ENCODE assay signal across 8 cellular contexts in genomic region chr7:139731802-139732470, GRCh38. TPM values are rescaled to one million over a fixed set of nuclear protein-coding genes. Genes with fewer than 3 reads are reported as not detected.
DNase-seq lines count a peak whose midpoint lies in the region; ATAC-seq and TF ChIP-seq lines count a peak whose summit lies in the region.

No MANE protein-coding gene starts in this region.

- no peak for TF ChIP-seq POLR2A in ovary (IDR thresholded peaks at IDR 0.05)

- no peak for TF ChIP-seq CTCF in fibroblast of the aortic adventitia (IDR thresholded peaks at IDR 0.05; ENCODE audit: insufficient read depth, low read length)
- TF ChIP-seq CTCF in ovary (IDR thresholded peaks at IDR 0.05) = no peak

- 44 to 52% (median 50%) methylated on average over 9 of the region's 9 CpGs for WGBS in ovary, 3 donors

- H3K36me3 ChIP-seq in ovary = no peaks in the 10 kb centered on the region

- no peak for DNase-seq in activated CD4-positive, alpha-beta T cell treated with anti-CD3 and anti-CD28 coated beads for 36 hours
- no peak for DNase-seq in activated CD4-positive, alpha-beta T cell treated with anti-CD3 and anti-CD28 coated beads, Interleukin-2, amount 50 U/mL, for 1 hour
- DNase-seq in SW 1271 (lab: John Stamatoyannopoulos, UW) (peak; percentile 50 to 90), fibroblast of the aortic adventitia (ENCODE audit: low read depth) (peak; percentile 91), ovary (peak in 4 of 5 donors; percentile 35 to 73 (median 56)), NCI-H1105 (lab: John Stamatoyannopoulos, UW) (no peak), NCI-H2171 treated with DMSO at 0.1 percent for 48 hours (lab: John Stamatoyannopoulos, UW) (no peak)
- DNase-seq in activated CD4-positive, alpha-beta T cell treated with anti-CD3 and anti-CD28 coated beads, Interleukin-2, amount 50 U/mL, for 48 hours = no peak

- H3K4me3 ChIP-seq in fibroblast of the aortic adventitia (ENCODE audit: low read depth, low read length) (no peak overlapping the region), ovary (no peak overlapping the region)

- POLR2A ChIA-PET in activated CD4-positive, alpha-beta T cell treated with anti-CD3 and anti-CD28 coated beads for 36 hours (lab: Charles Lee) = interaction anchor here (0.6 to 0.7 kb wide), 3 partner anchors 33 to 1969 kb away, joined by 5 to 6 read pairs (median 5); no protein-coding TSS in a partner anchor

- no peaks in the 10 kb centered on the region for H3K27me3 Mint-ChIP-seq in activated CD4-positive, alpha-beta T cell treated with anti-CD3 and anti-CD28 coated beads for 36 hours

- H3K4me1 Mint-ChIP-seq in activated CD4-positive, alpha-beta T cell treated with anti-CD3 and anti-CD28 coated beads for 36 hours = peaks cover 71% of the 10 kb centered on the region

- intact Hi-C loops in activated CD4-positive, alpha-beta T cell treated with anti-CD3 and anti-CD28 coated beads for 36 hours (cut with DNase I, micrococcal nuclease) = no loop called here
- intact Hi-C loops in ovary (cut with DNase I) = no loop called here

- ATAC-seq in activated CD4-positive, alpha-beta T cell treated with anti-CD3 and anti-CD28 coated beads for 36 hours = no peak

- H3K4me1 ChIP-seq in ovary (ENCODE audit: insufficient read depth) = peaks cover 13% of the 10 kb centered on the region

- CTCF ChIA-PET in activated CD4-positive, alpha-beta T cell treated with anti-CD3 and anti-CD28 coated beads for 36 hours (lab: Charles Lee) = interaction anchor here (0.6 to 1.5 kb wide), 5 partner anchors 10 to 271 kb away, joined by 3 to 6 read pairs (median 3); no protein-coding TSS in a partner anchor

- H3K9me3 ChIP-seq in ovary = no peaks in the 10 kb centered on the region

- peaks cover 18% of the 10 kb centered on the region for H3K36me3 Mint-ChIP-seq in activated CD4-positive, alpha-beta T cell treated with anti-CD3 and anti-CD28 coated beads for 36 hours (ENCODE audit: low read depth)

- H3K27ac ChIP-seq in ovary = no peak overlapping the region

- peak overlapping the region; percentile 66 for H3K27ac Mint-ChIP-seq in activated CD4-positive, alpha-beta T cell treated with anti-CD3 and anti-CD28 coated beads for 36 hours

- no peaks in the 10 kb centered on the region for H3K27me3 ChIP-seq in ovary

- peak; percentile 59 for TF ChIP-seq EP300 in ovary (IDR thresholded peaks at IDR 0.05)

- H3K9me3 Mint-ChIP-seq in activated CD4-positive, alpha-beta T cell treated with anti-CD3 and anti-CD28 coated beads for 36 hours (ENCODE audit: low read depth) = peaks cover 3% of the 10 kb centered on the region

- no peak overlapping the region for H3K4me3 Mint-ChIP-seq in activated CD4-positive, alpha-beta T cell treated with anti-CD3 and anti-CD28 coated beads for 36 hours

RNA-seq across cellular contexts. Expression of gene HIPK2, which starts 45.9 kb away (rescaled TPM):
- 10 to 100 TPM; 23.9 to 36.2 TPM for total RNA-seq in activated CD4-positive, alpha-beta T cell treated with anti-CD3 and anti-CD28 coated beads for 36 hours
- total RNA-seq in fibroblast of the aortic adventitia (ENCODE audit: low replicate concordance) (16.6 and 28.8 TPM in 2 replicates), ovary (10 to 100 TPM in 6 of 7 donors, 1 to 10 TPM in 1; 9.9 to 38.4 (median 35.1) TPM)
- 10 to 100 TPM in 1 of 2 donors, 1 to 10 TPM in 1; 7.3 to 14.8 TPM for polyA plus RNA-seq in ovary

Comparison
In these comparisons a context has a peak if more than half of its experiments do, and no peak if none do; other contexts are left out.
1. DNase-seq: peak in SW 1271 (2 of 2), fibroblast of the aortic adventitia (single experiment) and ovary (4 of 5); none in activated CD4-positive, alpha-beta T cell treated with anti-CD3 and anti-CD28 coated beads for 36 hours (single experiment), activated CD4-positive, alpha-beta T cell treated with anti-CD3 and anti-CD28 coated beads, Interleukin-2, amount 50 U/mL, for 1 hour (single experiment), NCI-H1105 (single experiment), NCI-H2171 treated with DMSO at 0.1 percent for 48 hours (single experiment) and activated CD4-positive, alpha-beta T cell treated with anti-CD3 and anti-CD28 coated beads, Interleukin-2, amount 50 U/mL, for 48 hours (0 of 2).